Comparison of ENCODE assay signal across 1 cellular context in genomic region chr16:11241480-11242204, GRCh38.
TF ChIP-seq lines count a peak whose summit lies in the region.

No MANE protein-coding gene starts in this region.

TF ChIP-seq in H1, 55 proteins besides CTCF, POLR2A, EP300 and RAD21:
- TF ChIP-seq TBP (IDR thresholded peaks at IDR 0.05; ENCODE audit: low read depth, low read length) (no peak), KDM5A (IDR thresholded peaks at IDR 0.05; ENCODE audit: low read length) (no peak), RXRA (IDR thresholded peaks at IDR 0.05; ENCODE audit: insufficient read depth, low read depth, low read length) (no peak), NRF1 (IDR thresholded peaks at IDR 0.05; ENCODE audit: low read depth, low read length) (no peak), BACH1 (IDR thresholded peaks at IDR 0.05; ENCODE audit: low read length) (no peak), SAP30 (IDR thresholded peaks at IDR 0.05; ENCODE audit: insufficient read depth, insufficient replicate concordance, low read length) (no peak), TAF1 (IDR thresholded peaks at IDR 0.05; ENCODE audit: low read depth, low read length) (no peak), PHF8 (conservative IDR thresholded peaks at IDR 0.05; ENCODE audit: low read depth, low read length) (no peak), GTF2F1 (IDR thresholded peaks at IDR 0.05; ENCODE audit: borderline replicate concordance, low read depth, low read length) (no peak), CEBPB (IDR thresholded peaks at IDR 0.05; ENCODE audit: low read depth, low read length) (no peak), SRF (IDR thresholded peaks at IDR 0.05; ENCODE audit: low read depth, low read length) (no peak), CHD1 (IDR thresholded peaks at IDR 0.05; ENCODE audit: low read depth, low read length) (no peak), YY1 (IDR thresholded peaks at IDR 0.05; ENCODE audit: low read depth, low read length) (no peak), CTBP2 (IDR thresholded peaks at IDR 0.05; ENCODE audit: borderline replicate concordance, insufficient read depth, insufficient read length, low read length) (no peak)
TF ChIP-seq in H1: peak in this region for 0.
